ENCODE assay signal across 33 cellular contexts in the genomic region with DNA sequence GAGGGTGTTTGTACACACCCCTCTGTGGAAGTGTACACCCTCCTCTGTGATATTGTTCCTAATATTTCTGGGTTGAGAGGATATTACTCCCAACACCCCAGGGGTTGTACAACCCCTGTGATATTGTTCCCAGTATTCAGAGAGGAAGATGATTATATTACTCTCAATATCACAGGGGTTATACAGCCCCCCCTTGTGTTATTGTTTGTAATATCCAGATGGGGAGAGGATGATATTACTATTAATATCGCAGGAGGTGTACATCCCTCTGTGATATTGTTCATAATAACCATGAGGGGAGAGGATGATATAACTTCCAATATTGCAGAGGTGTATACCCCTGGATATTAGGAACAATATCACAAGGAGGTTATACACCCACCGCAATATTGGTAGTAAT.
"Had no signal": no experiment of that assay in that cellular context is flagged by ENCODE, and none has a peak within 500 bp of the region (broad histone marks: within the 10 kb centered on the region; RNA-seq: fewer than 3 reads in every experiment).

No MANE protein-coding gene starts in this region.

- H3K9me3 Mint-ChIP-seq: endodermal cell had no signal

- H3K27me3 ChIP-seq: ascending aorta, breast epithelium, cardiac muscle cell, dorsolateral prefrontal cortex, esophagus squamous epithelium had no signal

- H3K4me1 Mint-ChIP-seq: activated CD4-positive, alpha-beta memory T cell treated with anti-CD3 and anti-CD28 coated beads, Interleukin-2, amount 10 ng/mL, durations not matched to agents 7 days and 5 days; activated CD4-positive, alpha-beta T cell treated with anti-CD3 and anti-CD28 coated beads, Interleukin-2, amount 10 ng/mL, durations not matched to agents 7 days and 5 days; activated naive CD4-positive, alpha-beta T cell treated with anti-CD3 and anti-CD28 coated beads, Interleukin-2, amount 10 ng/mL, durations not matched to agents 7 days and 5 days; activated naive CD8-positive, alpha-beta T cell treated with anti-CD3 and anti-CD28 coated beads, Interleukin-2, amount 10 ng/mL, durations not matched to agents 7 days and 5 days; brain; endodermal cell; T-helper 17 cell had no signal

- ATAC-seq: activated naive CD4-positive, alpha-beta T cell treated with anti-CD3 and anti-CD28 coated beads, Interleukin-2, amount 50 U/mL, for 72 hours; activated T-cell treated with anti-CD3 and anti-CD28 coated beads, Interleukin-2, amount 50 U/mL, for 72 hours; T-helper 17 cell had no signal

- H3K27me3 Mint-ChIP-seq: activated CD4-positive, alpha-beta memory T cell treated with anti-CD3 and anti-CD28 coated beads, Interleukin-2, amount 10 ng/mL, durations not matched to agents 7 days and 5 days; activated CD4-positive, alpha-beta T cell treated with anti-CD3 and anti-CD28 coated beads, Interleukin-2, amount 10 ng/mL, durations not matched to agents 7 days and 5 days; activated naive CD4-positive, alpha-beta T cell treated with anti-CD3 and anti-CD28 coated beads, Interleukin-2, amount 10 ng/mL, durations not matched to agents 7 days and 5 days; activated naive CD8-positive, alpha-beta T cell treated with anti-CD3 and anti-CD28 coated beads, Interleukin-2, amount 10 ng/mL, durations not matched to agents 7 days and 5 days; activated T-cell treated with anti-CD3 and anti-CD28 coated beads, Interleukin-2, amount 50 U/mL, for 24 hours; brain; dendritic cell treated with granulocyte-macrophage colony-stimulating factor and Interleukin-4, amounts not matched to agents 40 ng/mL and 50 ng/mL, for 4 days; T-helper 17 cell had no signal

- H3K4me1 ChIP-seq: ascending aorta, breast epithelium, esophagus squamous epithelium had no signal

- DNase-seq: activated CD4-positive, alpha-beta memory T cell treated with anti-CD3 and anti-CD28 coated beads, Interleukin-2, amount 10 ng/mL, durations not matched to agents 7 days and 5 days; activated CD4-positive, alpha-beta T cell treated with anti-CD3 and anti-CD28 coated beads for 4 hours; activated CD4-positive, alpha-beta T cell treated with anti-CD3 and anti-CD28 coated beads, Interleukin-2, amount 10 ng/mL, durations not matched to agents 7 days and 5 days; activated CD4-positive, alpha-beta T cell treated with anti-CD3 and anti-CD28 coated beads, Interleukin-2, amount 50 U/mL, for 4 hours; activated CD4-positive, CD25-positive, alpha-beta regulatory T cell; activated CD4-positive, CD25-positive, alpha-beta regulatory T cell treated with anti-CD3 and anti-CD28 coated beads, Interleukin-2, amount 50 U/mL, for 72 hours; activated CD8-positive, alpha-beta memory T cell treated with anti-CD3 and anti-CD28 coated beads, Interleukin-2, amount 50 U/mL, for 48 hours; activated gamma-delta T cell; activated naive CD4-positive, alpha-beta T cell; activated naive CD4-positive, alpha-beta T cell treated with anti-CD3 and anti-CD28 coated beads, Interleukin-2, amount 10 ng/mL, durations not matched to agents 7 days and 5 days; activated naive CD8-positive, alpha-beta T cell treated with anti-CD3 and anti-CD28 coated beads, Interleukin-2, amount 10 ng/mL, durations not matched to agents 7 days and 5 days; activated T-cell treated with anti-CD3 and anti-CD28 coated beads for 4 hours; activated T-cell treated with anti-CD3 and anti-CD28 coated beads, Interleukin-2, amount 50 U/mL, for 24 hours; activated T-cell treated with anti-CD3 and anti-CD28 coated beads, Interleukin-2, amount 50 U/mL, for 72 hours; central memory CD4-positive, alpha-beta T cell; cerebellar nuclear complex; dorsolateral prefrontal cortex; effector memory CD4-positive, alpha-beta T cell; endodermal cell; esophagus squamous epithelium; head of caudate nucleus; T-helper 1 cell; T-helper 17 cell; T1000 had no signal

- H3K9me3 ChIP-seq: ascending aorta, breast epithelium, esophagus squamous epithelium had no signal

- H3K36me3 ChIP-seq: ascending aorta, breast epithelium, cardiac muscle cell, esophagus squamous epithelium had no signal

- H3K27ac ChIP-seq: ascending aorta, breast epithelium, cardiac muscle cell, coronary artery, dorsolateral prefrontal cortex, epithelial cell of prostate, esophagus squamous epithelium had no signal

- H3K27ac Mint-ChIP-seq: activated CD4-positive, alpha-beta memory T cell treated with anti-CD3 and anti-CD28 coated beads, Interleukin-2, amount 10 ng/mL, durations not matched to agents 7 days and 5 days; activated CD4-positive, alpha-beta T cell treated with anti-CD3 and anti-CD28 coated beads, Interleukin-2, amount 10 ng/mL, durations not matched to agents 7 days and 5 days; activated naive CD4-positive, alpha-beta T cell treated with anti-CD3 and anti-CD28 coated beads, Interleukin-2, amount 10 ng/mL, durations not matched to agents 7 days and 5 days; activated naive CD4-positive, alpha-beta T cell treated with anti-CD3 and anti-CD28 coated beads, Interleukin-2, amount 50 U/mL, for 72 hours; activated naive CD8-positive, alpha-beta T cell treated with anti-CD3 and anti-CD28 coated beads, Interleukin-2, amount 10 ng/mL, durations not matched to agents 7 days and 5 days; activated T-cell treated with anti-CD3 and anti-CD28 coated beads, Interleukin-2, amount 50 U/mL, for 24 hours; activated T-cell treated with anti-CD3 and anti-CD28 coated beads, Interleukin-2, amount 50 U/mL, for 72 hours; brain; dendritic cell treated with granulocyte-macrophage colony-stimulating factor and Interleukin-4, amounts not matched to agents 40 ng/mL and 50 ng/mL, for 4 days; endodermal cell; T-helper 17 cell; T-helper 2 cell treated with Interferon-gamma antibody and Interleukin-4, amounts not matched to agents 5 μg/mL and 100 μg/mL, for 36 hours had no signal

- H3K36me3 Mint-ChIP-seq: activated naive CD4-positive, alpha-beta T cell treated with anti-CD3 and anti-CD28 coated beads, Interleukin-2, amount 10 ng/mL, durations not matched to agents 7 days and 5 days; activated naive CD4-positive, alpha-beta T cell treated with anti-CD3 and anti-CD28 coated beads, Interleukin-2, amount 50 U/mL, for 72 hours; activated naive CD8-positive, alpha-beta T cell treated with anti-CD3 and anti-CD28 coated beads, Interleukin-2, amount 10 ng/mL, durations not matched to agents 7 days and 5 days; brain had no signal

- H3K4me3 Mint-ChIP-seq: activated CD4-positive, alpha-beta memory T cell treated with anti-CD3 and anti-CD28 coated beads, Interleukin-2, amount 10 ng/mL, durations not matched to agents 7 days and 5 days; activated CD4-positive, alpha-beta T cell treated with anti-CD3 and anti-CD28 coated beads, Interleukin-2, amount 10 ng/mL, durations not matched to agents 7 days and 5 days; activated naive CD4-positive, alpha-beta T cell treated with anti-CD3 and anti-CD28 coated beads, Interleukin-2, amount 10 ng/mL, durations not matched to agents 7 days and 5 days; activated naive CD8-positive, alpha-beta T cell treated with anti-CD3 and anti-CD28 coated beads, Interleukin-2, amount 10 ng/mL, durations not matched to agents 7 days and 5 days; activated T-cell treated with anti-CD3 and anti-CD28 coated beads, Interleukin-2, amount 50 U/mL, for 24 hours; activated T-cell treated with anti-CD3 and anti-CD28 coated beads, Interleukin-2, amount 50 U/mL, for 72 hours; brain; dendritic cell treated with granulocyte-macrophage colony-stimulating factor and Interleukin-4, amounts not matched to agents 40 ng/mL and 50 ng/mL, for 4 days; endodermal cell; T-helper 17 cell; T-helper 2 cell treated with Interferon-gamma antibody and Interleukin-4, amounts not matched to agents 5 μg/mL and 100 μg/mL, for 36 hours had no signal

- H3K4me3 ChIP-seq: ascending aorta, breast epithelium, cardiac muscle cell, coronary artery, dorsolateral prefrontal cortex, esophagus squamous epithelium had no signal
